Comparison of ENCODE assay signal across 8 cellular contexts in genomic region chr6:111721677-111722219, GRCh38.
A peak's percentile ranks its signal among the peaks of the same experiment; 100 is the strongest.
DNase-seq lines count a peak whose midpoint lies in the region; ATAC-seq and TF ChIP-seq lines count a peak whose summit lies in the region.

No MANE protein-coding gene starts in this region.

- H3K4me3 Mint-ChIP-seq in activated naive CD8-positive, alpha-beta T cell, result peak overlapping the region; percentile 51

- peak; percentile 84 for TF ChIP-seq CTCF in GM12864 (IDR thresholded peaks at IDR 0.05; ENCODE audit: low read depth, low read length, missing control alignments)

- DNase-seq in GM12864 (ENCODE audit: low read depth) (peak; percentile 26), NCI-H460 (ENCODE audit: extremely low read depth, low read depth) (peak; percentile 3), iPS-NIHi7 (ENCODE audit: extremely low spot score) (peak; percentile 69), kidney glomerular epithelial cell (lab: John Stamatoyannopoulos, UW) (no peak)
- peak; percentile 63 for DNase-seq in stimulated activated naive CD8-positive, alpha-beta T cell treated with anti-CD3 and anti-CD28 coated beads, Interleukin-15, Interleukin-2, amounts not matched to agents 100 U/mL and 50 U/mL, for 24 hours

- ATAC-seq in stimulated activated naive CD8-positive, alpha-beta T cell treated with anti-CD3 and anti-CD28 coated beads, Interleukin-15, Interleukin-2, amounts not matched to agents 100 U/mL and 50 U/mL, for 24 hours, result no peak
- ATAC-seq in HG03520 (IDR thresholded peaks at IDR 0.05; ENCODE audit: unreplicated experiment) (no peak), HG03378 (IDR thresholded peaks at IDR 0.05; ENCODE audit: unreplicated experiment) (no peak)

- H3K4me1 Mint-ChIP-seq in activated naive CD8-positive, alpha-beta T cell (ENCODE audit: low read depth), result peaks cover 85% of the 10 kb centered on the region

- no peaks in the 10 kb centered on the region for H3K9me3 Mint-ChIP-seq in activated naive CD8-positive, alpha-beta T cell (ENCODE audit: low read depth)

- peak overlapping the region; percentile 89 for H3K27ac Mint-ChIP-seq in activated naive CD8-positive, alpha-beta T cell

- H3K4me3 ChIP-seq in GM12864 (ENCODE audit: low read depth, low read length), result no peak overlapping the region

- peaks cover 23% of the 10 kb centered on the region for H3K36me3 Mint-ChIP-seq in activated naive CD8-positive, alpha-beta T cell

- no peaks in the 10 kb centered on the region for H3K27me3 Mint-ChIP-seq in activated naive CD8-positive, alpha-beta T cell
